8 cellular contexts compared by ENCODE assay signal in genomic region chr6:27495386-27496135, GRCh38. TPM values are rescaled to one million over a fixed set of nuclear protein-coding genes. Genes with fewer than 3 reads are reported as not detected.
A peak's percentile ranks its signal among the peaks of the same experiment; 100 is the strongest.
DNase-seq lines count a peak whose midpoint lies in the region; ATAC-seq and TF ChIP-seq lines count a peak whose summit lies in the region.

No MANE protein-coding gene starts in this region.

- in situ Hi-C loops in astrocyte of the spinal cord (cut with HindIII; ENCODE audit: low sequenced_read_pairs), result no loop called here

- TF ChIP-seq CTCF in RWPE2 (IDR thresholded peaks at IDR 0.05; ENCODE audit: poor library complexity, severe bottlenecking) (peak; percentile 22), astrocyte of the spinal cord (IDR thresholded peaks at IDR 0.05; ENCODE audit: low read depth, low read length) (no peak)

- H3K9me3 ChIP-seq in RWPE2 (ENCODE audit: severe bottlenecking), result no peaks in the 10 kb centered on the region

- DNase-seq in D341Med (ENCODE audit: low spot score) (peak; percentile 55), HCEC 1CT (peak; percentile 81), RWPE2 (ENCODE audit: low spot score) (no peak), astrocyte of the spinal cord (ENCODE audit: low read depth, low spot score) (peak; percentile 75), immature natural killer cell (peak; percentile 13 to 40 (median 19)), posterior vena cava (ENCODE audit: low spot score) (no peak)
- peak; percentile 90 for DNase-seq in stimulated activated CD4-positive, alpha-beta T cell treated with anti-CD3 and anti-CD28 coated beads, Interleukin-1b, Interleukin-23, amount 100 ng/mL, for 48 hours

- peak; percentile 86 for ATAC-seq in RWPE2 (ENCODE audit: low read depth)
- no peak for ATAC-seq in HG02938 (IDR thresholded peaks at IDR 0.05; ENCODE audit: unreplicated experiment)

- H3K4me3 ChIP-seq in RWPE2 (ENCODE audit: severe bottlenecking) (peak overlapping the region; percentile 56), astrocyte of the spinal cord (ENCODE audit: low read depth, low read length) (peak overlapping the region; percentile 73)

- peaks cover 0 to 4% (median 0%) of the 10 kb centered on the region in 3 donors for H3K36me3 Mint-ChIP-seq in immature natural killer cell

- no peaks in the 10 kb centered on the region for H3K27me3 ChIP-seq in RWPE2 (ENCODE audit: insufficient read depth, poor library complexity, severe bottlenecking)

- peaks cover 29 to 39% (median 37%) of the 10 kb centered on the region in 3 donors for H3K27me3 Mint-ChIP-seq in immature natural killer cell (ENCODE audit: low read depth in 3 of 3)

- peak overlapping the region in 1 of 6 donors; percentile 10 for H3K27ac Mint-ChIP-seq in immature natural killer cell

- peak overlapping the region; percentile 43 to 70 (median 68) for H3K4me3 Mint-ChIP-seq in immature natural killer cell

- H3K4me1 Mint-ChIP-seq in immature natural killer cell, result peaks cover 13 to 14% of the 10 kb centered on the region in 2 donors

- H3K36me3 ChIP-seq in RWPE2 (ENCODE audit: low read depth), result no peaks in the 10 kb centered on the region

- H3K9me3 Mint-ChIP-seq in immature natural killer cell, result peaks cover 2 to 18% (median 2%) of the 10 kb centered on the region in 6 donors

- no peaks in the 10 kb centered on the region for H3K4me1 ChIP-seq in RWPE2 (ENCODE audit: insufficient read depth, poor library complexity, severe bottlenecking)

- intact Hi-C loops in posterior vena cava (cut with DNase I), result loop anchor here in 1 of 2 donors (10.0 kb wide), 1 partner anchor 1161 kb away; no protein-coding TSS in a partner anchor

- peak overlapping the region; percentile 8 for H3K27ac ChIP-seq in RWPE2 (ENCODE audit: poor library complexity, severe bottlenecking)

RNA-seq across cellular contexts. Expression of gene ZNF184, which starts 22.7 kb away (rescaled TPM):
- polyA plus RNA-seq in immature natural killer cell, result 10 to 100 TPM in 1 of 3 donors, 1 to 10 TPM in 2; 5.4 to 11.3 (median 6.6) TPM
- 1 to 10 TPM; 6.3 to 6.5 TPM for total RNA-seq in posterior vena cava

Comparison
In these comparisons a context has a peak if more than half of its experiments do, and no peak if none do; other contexts are left out.
1. DNase-seq: peak in D341Med (single experiment), HCEC 1CT (single experiment), astrocyte of the spinal cord (single experiment), immature natural killer cell (3 of 3) and stimulated activated CD4-positive, alpha-beta T cell treated with anti-CD3 and anti-CD28 coated beads, Interleukin-1b, Interleukin-23, amount 100 ng/mL, for 48 hours (single experiment); none in RWPE2 (single experiment) and posterior vena cava (single experiment).